ENCODE assay signal across 18 cellular contexts in the genomic region with DNA sequence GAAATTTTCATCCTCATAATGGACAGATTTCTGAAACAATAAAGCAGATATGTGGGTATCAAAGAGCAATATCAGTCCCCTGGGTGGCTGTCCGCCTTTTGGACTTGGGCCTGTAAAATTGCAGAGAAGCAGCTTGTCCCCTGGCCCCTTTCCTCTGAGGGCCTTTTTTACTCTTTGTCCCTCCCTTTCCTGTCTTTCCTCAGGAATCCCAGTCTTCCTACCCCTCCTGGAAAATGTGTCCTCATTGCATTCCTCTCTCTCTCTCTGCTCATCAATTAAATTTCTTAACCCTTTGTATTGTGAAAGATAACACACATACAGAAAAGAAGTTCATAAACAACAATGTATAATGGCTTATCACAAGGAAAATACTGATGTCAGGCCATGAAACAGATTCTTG. TPM values are rescaled to one million over a fixed set of nuclear protein-coding genes. Genes with fewer than 3 reads are reported as not detected.
"Had no signal": no experiment of that assay in that cellular context is flagged by ENCODE, and none has a peak within 500 bp of the region (broad histone marks: within the 10 kb centered on the region; RNA-seq: fewer than 3 reads in every experiment).

No MANE protein-coding gene starts in this region.

- H3K4me1 ChIP-seq: prostate gland had no signal

- H3K9me3 Mint-ChIP-seq: stimulated activated naive CD8-positive, alpha-beta T cell treated with anti-CD3 and anti-CD28 coated beads, Interleukin-15, Interleukin-2, amounts not matched to agents 100 ng/mL and 50 ng/mL, for 24 hours; T-cell had no signal

- H3K4me3 Mint-ChIP-seq: effector memory CD8-positive, alpha-beta T cell; naive thymus-derived CD4-positive, alpha-beta T cell; stimulated activated naive CD8-positive, alpha-beta T cell treated with anti-CD3 and anti-CD28 coated beads, Interleukin-15, Interleukin-2, amounts not matched to agents 100 ng/mL and 50 ng/mL, for 24 hours; T-cell had no signal

- H3K27ac ChIP-seq: gastroesophageal sphincter, heart right ventricle, prostate gland had no signal

- H3K9me3 ChIP-seq: gastroesophageal sphincter, mucosa of descending colon, prostate gland had no signal

- FAIRE-seq: islet of Langerhans, small intestine had no signal

- H3K36me3 Mint-ChIP-seq: naive thymus-derived CD4-positive, alpha-beta T cell; T-cell had no signal

- H3K27me3 Mint-ChIP-seq: effector memory CD8-positive, alpha-beta T cell had no signal

- DNase-seq: activated CD4-positive, CD25-positive, alpha-beta regulatory T cell treated with anti-CD3 and anti-CD28 coated beads, Interleukin-2, amount 50 U/mL, for 72 hours; activated naive CD4-positive, alpha-beta T cell; activated T-cell treated with anti-CD3 and anti-CD28 coated beads for 4 hours; anterior cingulate cortex; dermis blood vessel endothelial cell; effector memory CD8-positive, alpha-beta T cell; heart right ventricle; mucosa of descending colon; naive thymus-derived CD4-positive, alpha-beta T cell; occipital lobe; right cardiac atrium; small intestine; T-cell; T-helper 9 cell had no signal

- H3K27ac Mint-ChIP-seq: effector memory CD8-positive, alpha-beta T cell; naive thymus-derived CD4-positive, alpha-beta T cell; stimulated activated naive CD8-positive, alpha-beta T cell treated with anti-CD3 and anti-CD28 coated beads, Interleukin-15, Interleukin-2, amounts not matched to agents 100 ng/mL and 50 ng/mL, for 24 hours; T-cell had no signal

- H3K4me3 ChIP-seq: gastroesophageal sphincter, heart right ventricle, mucosa of descending colon, prostate gland had no signal

- H3K36me3 ChIP-seq: gastroesophageal sphincter, heart right ventricle, prostate gland had no signal

- ATAC-seq: effector memory CD8-positive, alpha-beta T cell; gastroesophageal sphincter; heart right ventricle; mucosa of descending colon; naive thymus-derived CD4-positive, alpha-beta T cell; right cardiac atrium; T-cell had no signal

RNA-seq across cellular contexts. Expression of gene GRB14, which starts 3.0 kb away (rescaled TPM):
- total RNA-seq: naive thymus-derived CD4-positive, alpha-beta T cell; T-cell had no signal
- polyA plus RNA-seq: naive thymus-derived CD4-positive, alpha-beta T cell had no signal
